In the genomic region with DNA sequence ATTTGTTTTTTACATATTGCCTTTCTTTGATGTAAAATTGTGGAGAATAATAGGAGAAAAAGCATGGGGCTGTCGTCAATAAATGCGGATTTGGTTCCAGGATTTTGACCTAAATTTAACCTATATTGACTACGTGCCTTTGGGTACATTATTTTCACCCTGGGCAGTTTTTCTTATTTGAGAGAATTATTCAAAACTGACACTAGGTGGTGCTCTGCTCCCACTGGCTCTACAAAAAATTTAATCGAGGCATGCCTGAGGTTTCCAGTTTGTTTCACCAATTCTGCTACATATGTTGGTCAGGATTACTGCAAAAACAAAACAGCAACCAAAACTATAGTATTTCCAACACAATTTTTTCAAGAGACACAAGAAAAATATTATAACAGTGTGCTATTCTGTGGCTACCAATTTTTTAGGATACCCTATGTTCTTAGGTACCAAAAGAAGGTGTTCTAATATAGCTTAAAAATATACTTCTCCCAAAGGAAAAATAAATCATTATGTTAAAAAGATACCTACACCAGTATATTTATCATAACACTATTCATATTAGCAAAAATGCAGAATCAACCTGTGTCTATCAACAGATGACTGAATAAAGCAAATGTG, we compare ENCODE assay signal across 8 cellular contexts. TPM values are rescaled to one million over a fixed set of nuclear protein-coding genes. Genes with fewer than 3 reads are reported as not detected.
A peak's percentile ranks its signal among the peaks of the same experiment; 100 is the strongest.
DNase-seq lines count a peak whose midpoint lies in the region; ATAC-seq, FAIRE-seq and TF ChIP-seq lines count a peak whose summit lies in the region.

No MANE protein-coding gene starts in this region.

- no peaks in the 10 kb centered on the region for H3K79me1 ChIP-seq in H9 (ENCODE audit: insufficient read depth, low read depth, low read length, poor library complexity, severe bottlenecking)

- TF ChIP-seq CTCF in cardiac muscle cell (IDR thresholded peaks at IDR 0.05; ENCODE audit: low read depth, low read length) (peak; percentile 73), H9 (conservative IDR thresholded peaks at IDR 0.05) (peak; percentile 84), GM12878 (IDR thresholded peaks at IDR 0.05 in 2 of 3, conservative IDR thresholded peaks at IDR 0.05 in 1 of 3; ENCODE audit: control insufficient read depth in 2 of 3, extremely low read depth in 1 of 3, insufficient read depth in 1 of 3, low read depth in 3 of 3, low read length in 3 of 3) (peak; percentile 61 to 77 (median 65))

- H3K23me2 ChIP-seq in H9 (ENCODE audit: insufficient read length, low read depth, low read length, poor library complexity, severe bottlenecking), result no peaks in the 10 kb centered on the region

- no peaks in the 10 kb centered on the region for H4K20me1 ChIP-seq in H9 (ENCODE audit: control insufficient read depth, insufficient read depth, insufficient read length)
- no peaks in the 10 kb centered on the region for H4K20me1 ChIP-seq in GM12878 (ENCODE audit: control insufficient read depth, insufficient read depth)

- no peak overlapping the region for H3K56ac ChIP-seq in H9 (ENCODE audit: insufficient read length, low read depth, low read length)

- no peaks in the 10 kb centered on the region for H3K36me3 ChIP-seq in cardiac muscle cell
- no peaks in the 10 kb centered on the region for H3K36me3 ChIP-seq in GM12878 (ENCODE audit: control insufficient read depth in 2 of 2, insufficient read depth in 2 of 2, low read length in 1 of 2)

- H3K27ac Mint-ChIP-seq in H9, result no peak overlapping the region

- H2AFZ ChIP-seq in H9 (ENCODE audit: low read length) (no peak overlapping the region), GM12878 (ENCODE audit: control insufficient read depth, low read depth, low read length) (no peak overlapping the region)

- H4K8ac ChIP-seq in H9 (replicated peaks; ENCODE audit: insufficient read length, low read depth, low read length), result no peak overlapping the region

- H2BK5ac ChIP-seq in H9 (ENCODE audit: insufficient read length, low read length), result no peak overlapping the region

- no peaks in the 10 kb centered on the region for H3K27me3 Mint-ChIP-seq in H9 (ENCODE audit: low read depth)

- H3T11ph ChIP-seq in H9 (ENCODE audit: low read length), result no peak overlapping the region

- H3K79me2 ChIP-seq in H9 (ENCODE audit: insufficient read depth, low read length) (no peaks in the 10 kb centered on the region), GM12878 (ENCODE audit: control insufficient read depth, insufficient read depth, low read length) (no peaks in the 10 kb centered on the region)

- CTCF ChIA-PET in GM12878 (lab: Yijun Ruan, JAX), result interaction anchor here (0.6 to 23.5 kb wide), 48 partner anchors 8 to 984 kb away, joined by 3 to 640 read pairs (median 6); partner anchors contain the start of genes PKIB and SMPDL3A

- H3K18ac ChIP-seq in H9 (ENCODE audit: insufficient read length, low read depth, low read length), result no peak overlapping the region

- H3K14ac ChIP-seq in H9 (ENCODE audit: insufficient read depth, low read length), result no peak overlapping the region

- TF ChIP-seq POLR2A in GM12878 (IDR thresholded peaks at IDR 0.05; ENCODE audit: low read depth, low read length), result no peak

- DNase-seq in cardiac muscle cell (ENCODE audit: low read depth in 1 of 2, low spot score in 1 of 2), result peak; percentile 45 to 67
- no peak for DNase-seq in left cardiac atrium
- DNase-seq in H9, result no peak
- peak; percentile 56 for DNase-seq in NCI-H2107 (lab: John Stamatoyannopoulos, UW)
- no peak for DNase-seq in GM12878 (ENCODE audit: low read depth, low spot score)
- DNase-seq in left kidney (ENCODE audit: low read depth, low spot score), result peak; percentile 68
- no peak for DNase-seq in occipital lobe (lab: John Stamatoyannopoulos, UW)
- no peak for DNase-seq in activated CD4-positive, alpha-beta T cell treated with anti-CD3 and anti-CD28 coated beads, Interleukin-2, amount 50 U/mL, for 48 hours

- no peak overlapping the region for H3K23ac ChIP-seq in H9 (ENCODE audit: insufficient read length, low read depth, low read length)

- no peak overlapping the region for H4K91ac ChIP-seq in H9 (ENCODE audit: insufficient read length, low read depth, low read length)

- TF ChIP-seq EP300 in GM12878 (IDR thresholded peaks at IDR 0.05; ENCODE audit: borderline replicate concordance in 1 of 2, control insufficient read depth in 1 of 2, low read depth in 2 of 2, low read length in 2 of 2), result no peak

- H3K4me2 ChIP-seq in H9 (ENCODE audit: insufficient read depth, insufficient read length, low read length), result no peak overlapping the region
- no peak overlapping the region for H3K4me2 ChIP-seq in GM12878 (ENCODE audit: control insufficient read depth, insufficient read depth)

- BruUV-seq in GM12878 (replicated peaks; lab: Mats Ljungman, UMichigan), result no TSS peak

- no peak overlapping the region for H3K4me3 ChIP-seq in cardiac muscle cell
- no peak overlapping the region for H3K4me3 ChIP-seq in GM12878

- H2BK120ac ChIP-seq in H9 (ENCODE audit: low read depth, low read length, poor library complexity, severe bottlenecking), result no peak overlapping the region

- H3K9me3 Mint-ChIP-seq in H9, result no peaks in the 10 kb centered on the region

- peak; percentile 85 for FAIRE-seq in GM12878 (lab: Jason Lieb, UNC)

- SMC1A ChIA-PET in GM12878 (lab: Charles Lee; ENCODE audit: uncharacterized antibody, unreplicated experiment), result interaction anchor here (0.7 to 13.0 kb wide), 28 partner anchors 9 to 589 kb away, joined by 3 to 237 read pairs (median 6); partner anchors contain the start of genes PKIB and SMPDL3A

- intact Hi-C loops in left cardiac atrium (cut with DNase I) (loop anchor here in 1 of 2 donors (1.0 to 10.0 kb wide), 2 partner anchors 108 to 584 kb away; no protein-coding TSS in a partner anchor), GM12878 (cut with micrococcal nuclease; ENCODE audit: unreplicated experiment) (loop anchor here (1.0 to 5.0 kb wide), 3 partner anchors 108 to 586 kb away; no protein-coding TSS in a partner anchor)

- H2BK12ac ChIP-seq in H9 (ENCODE audit: insufficient read length, low read depth, low read length), result no peak overlapping the region

- H3K36me3 Mint-ChIP-seq in H9 (ENCODE audit: insufficient read depth in 1 of 3, low read depth in 3 of 3), result no peaks in the 10 kb centered on the region; a peak in 1 of 7 replicates

- H3K4me1 ChIP-seq in cardiac muscle cell (ENCODE audit: low read depth) (no peaks in the 10 kb centered on the region), H9 (ENCODE audit: insufficient read depth, low read length) (peaks cover 4% of the 10 kb centered on the region), GM12878 (ENCODE audit: control insufficient read depth, insufficient read depth, low read length) (no peaks in the 10 kb centered on the region)

- WGBS in H9 (ENCODE audit: extremely low coverage, insufficient read length, low lambda C conversion rate), result no CpG with 5 or more reads among the region's 4 CpGs
- WGBS in GM12878 (ENCODE audit: insufficient coverage, insufficient replicate concordance, low lambda C conversion rate, missing lambda C conversion rate), result 1% methylated on average over 4 of the region's 4 CpGs

- H3K4me3 Mint-ChIP-seq in H9, result no peak overlapping the region

- H4K5ac ChIP-seq in H9 (ENCODE audit: insufficient read length, low read depth, low read length), result no peak overlapping the region

- peak; percentile 86 for TF ChIP-seq RAD21 in GM12878 (IDR thresholded peaks at IDR 0.05; ENCODE audit: insufficient read depth, low read depth, low read length)

- POLR2A ChIA-PET in GM12878 (lab: Charles Lee), result interaction anchor here (1.3 kb wide), 1 partner anchor 108 kb away, joined by 3 read pairs; no protein-coding TSS in a partner anchor

- no peak overlapping the region for H2AK5ac ChIP-seq in H9 (ENCODE audit: insufficient read length, low read length)

- ATAC-seq in left cardiac atrium (no peak), GM12878 (peak; percentile 61)

- H2BK20ac ChIP-seq in H9 (ENCODE audit: low read depth, low read length, poor library complexity, severe bottlenecking), result no peak overlapping the region

- in situ Hi-C loops in GM12878 (cut with MboI), result no loop called here

- no peak overlapping the region for H3K27ac ChIP-seq in cardiac muscle cell
- no peak overlapping the region for H3K27ac ChIP-seq in H9 (ENCODE audit: insufficient read length, low read depth, low read length)
- H3K27ac ChIP-seq in GM12878 (ENCODE audit: control insufficient read depth, insufficient read depth), result no peak overlapping the region

- no peak overlapping the region for H3K4ac ChIP-seq in H9 (ENCODE audit: low read depth, low read length)

- H2BK15ac ChIP-seq in H9 (ENCODE audit: low read depth, low read length), result no peak overlapping the region

- RAD21 ChIA-PET in GM12878 (lab: Charles Lee; ENCODE audit: unreplicated experiment), result interaction anchor here (0.9 to 7.9 kb wide), 16 partner anchors 8 to 985 kb away, joined by 3 to 184 read pairs (median 11); partner anchors contain the start of genes PKIB and SMPDL3A

- H3K9ac ChIP-seq in H9 (ENCODE audit: extremely low read depth, insufficient read length, low read length) (no peak overlapping the region), GM12878 (ENCODE audit: control insufficient read depth, insufficient read depth, low read length) (no peak overlapping the region)

- H3K27me3 ChIP-seq in cardiac muscle cell (no peaks in the 10 kb centered on the region), H9 (ENCODE audit: insufficient read depth, low read length) (no peaks in the 10 kb centered on the region), GM12878 (replicated peaks in 1 of 2; ENCODE audit: control insufficient read depth in 2 of 2, insufficient read depth in 2 of 2, low read length in 1 of 2) (no peaks in the 10 kb centered on the region)

- H3K9me3 ChIP-seq in cardiac muscle cell (ENCODE audit: low read depth) (no peaks in the 10 kb centered on the region), H9 (ENCODE audit: control insufficient read depth, low read depth, low read length) (no peaks in the 10 kb centered on the region), GM12878 (replicated peaks; ENCODE audit: control insufficient read depth, insufficient read depth, low read length) (no peaks in the 10 kb centered on the region)

- H3K4me1 Mint-ChIP-seq in H9, result peaks cover 29 to 33% of the 10 kb centered on the region in 2 experiments

RNA-seq across cellular contexts. Expression of gene FABP7, which starts 48.6 kb away (rescaled TPM):
- 2.2 and 3.4 TPM in 2 replicates for total RNA-seq in cardiac muscle cell
- polyA plus RNA-seq in cardiac muscle cell, result 1.8 and 6.4 TPM in 2 replicates
- total RNA-seq in left cardiac atrium, result under 1 TPM in 1 of 2 donors, not detected in 1; 0.21 TPM
- 3.3 and 3.9 TPM in 2 replicates for total RNA-seq in H9 (2021)
- total RNA-seq in GM12878 (2013; cell fraction: nucleolus; rRNA removed), result not detected in 2 replicates
- total RNA-seq in GM12878 (2014; rRNA removed), result not detected in 2 replicates
- not detected in 2 replicates for total RNA-seq in GM12878 (2014; rRNA removed; fragmentation: Illumina TruSeq; extraction: Trizol)
- total RNA-seq in GM12878 (2021), result not detected in 2 replicates
- polyA plus RNA-seq in GM12878 (2011; ENCODE audit: low read depth), result not detected
- polyA plus RNA-seq in GM12878 (2011; rRNA removed), result not detected in 2 replicates
- polyA plus RNA-seq in GM12878 (2011; cell fraction: cytosol; rRNA removed), result not detected in 2 replicates
- polyA plus RNA-seq in GM12878 (2011; cell fraction: nucleus; rRNA removed), result not detected in 2 replicates
- polyA plus RNA-seq in GM12878 (2012), result not detected in 2 replicates
- polyA plus RNA-seq in GM12878 (2014; fragmentation: Illumina TruSeq; extraction: Trizol), result not detected in 2 replicates
- not detected for polyA plus RNA-seq in GM12878 (2014; fragmentation: Nextera tagmentation; extraction: Ambion mirVana)
- not detected in 2 replicates for polyA plus RNA-seq in GM12878 (2014; rRNA removed)
- polyA plus RNA-seq in GM12878 (2016; fragmentation: Nextera tagmentation; extraction: Ambion mirVana), result not detected
- polyA minus RNA-seq in GM12878 (2011; rRNA and poly(A)+ RNA removed), result not detected in 2 replicates
- not detected in 2 replicates for polyA minus RNA-seq in GM12878 (2011; cell fraction: cytosol; rRNA and poly(A)+ RNA removed)
- polyA minus RNA-seq in GM12878 (2011; cell fraction: nucleus; rRNA and poly(A)+ RNA removed), result not detected in 2 replicates
- 1,309 TPM for total RNA-seq in occipital lobe

RNA-seq across cellular contexts. Expression of gene SMPDL3A, which starts 58.2 kb away (rescaled TPM):
- total RNA-seq in cardiac muscle cell, result 1.4 and 4.5 TPM in 2 replicates
- polyA plus RNA-seq in cardiac muscle cell, result 4.5 and 6.1 TPM in 2 replicates
- 1 to 10 TPM; 4.7 to 6.0 TPM for total RNA-seq in left cardiac atrium
- total RNA-seq in H9 (2021), result 0.59 and 0.68 TPM in 2 replicates
- total RNA-seq in GM12878 (2013; cell fraction: nucleolus; rRNA removed), result not detected in 2 replicates
- total RNA-seq in GM12878 (2014; rRNA removed), result 0.05 and 0.06 TPM in 2 replicates
- total RNA-seq in GM12878 (2014; rRNA removed; fragmentation: Illumina TruSeq; extraction: Trizol), result 0.09 and 0.18 TPM in 2 replicates
- 0.13 TPM in 1 of 2 replicates, not detected in the other for total RNA-seq in GM12878 (2021)
- polyA plus RNA-seq in GM12878 (2011; ENCODE audit: low read depth), result not detected
- 0.91 and 1.3 TPM in 2 replicates for polyA plus RNA-seq in GM12878 (2011; rRNA removed)
- 0.52 and 1.2 TPM in 2 replicates for polyA plus RNA-seq in GM12878 (2011; cell fraction: cytosol; rRNA removed)
- polyA plus RNA-seq in GM12878 (2011; cell fraction: nucleus; rRNA removed), result 0.40 and 0.69 TPM in 2 replicates
- not detected in 2 replicates for polyA plus RNA-seq in GM12878 (2012)
- polyA plus RNA-seq in GM12878 (2014; fragmentation: Illumina TruSeq; extraction: Trizol), result 0.09 and 0.25 TPM in 2 replicates
- polyA plus RNA-seq in GM12878 (2014; fragmentation: Nextera tagmentation; extraction: Ambion mirVana), result under 1 TPM; 0.05 to 0.07 TPM
- 0.05 and 0.22 TPM in 2 replicates for polyA plus RNA-seq in GM12878 (2014; rRNA removed)
- not detected for polyA plus RNA-seq in GM12878 (2016; fragmentation: Nextera tagmentation; extraction: Ambion mirVana)
- 0.26 and 0.66 TPM in 2 replicates for polyA minus RNA-seq in GM12878 (2011; rRNA and poly(A)+ RNA removed)
- polyA minus RNA-seq in GM12878 (2011; cell fraction: cytosol; rRNA and poly(A)+ RNA removed), result 0.62 and 0.67 TPM in 2 replicates
- 0.29 TPM in 1 of 2 replicates, not detected in the other for polyA minus RNA-seq in GM12878 (2011; cell fraction: nucleus; rRNA and poly(A)+ RNA removed)
- 20.4 TPM for total RNA-seq in occipital lobe

Comparison
In these comparisons a context has a peak if more than half of its experiments do, and no peak if none do; other contexts are left out.
1. DNase-seq: peak in cardiac muscle cell (2 of 2), NCI-H2107 (single experiment) and left kidney (single experiment); none in left cardiac atrium (single experiment), H9 (single experiment), GM12878 (single experiment), occipital lobe (single experiment) and activated CD4-positive, alpha-beta T cell treated with anti-CD3 and anti-CD28 coated beads, Interleukin-2, amount 50 U/mL, for 48 hours (0 of 2).
2. RNA of gene FABP7, which starts 48.6 kb away (total RNA-seq): 1,309 TPM in occipital lobe (single experiment); 3.3 to 3.9 TPM in H9, 2.2 to 3.4 TPM in cardiac muscle cell, 0.21 TPM in left cardiac atrium and not detected in GM12878; every median in the first group is over 100 times any median in the second.
3. Peak in every context shown above with its lines, with median percentiles within 50 percentile points of each other: CTCF ChIP-seq.